13 cellular contexts compared by ENCODE assay signal in the genomic region with DNA sequence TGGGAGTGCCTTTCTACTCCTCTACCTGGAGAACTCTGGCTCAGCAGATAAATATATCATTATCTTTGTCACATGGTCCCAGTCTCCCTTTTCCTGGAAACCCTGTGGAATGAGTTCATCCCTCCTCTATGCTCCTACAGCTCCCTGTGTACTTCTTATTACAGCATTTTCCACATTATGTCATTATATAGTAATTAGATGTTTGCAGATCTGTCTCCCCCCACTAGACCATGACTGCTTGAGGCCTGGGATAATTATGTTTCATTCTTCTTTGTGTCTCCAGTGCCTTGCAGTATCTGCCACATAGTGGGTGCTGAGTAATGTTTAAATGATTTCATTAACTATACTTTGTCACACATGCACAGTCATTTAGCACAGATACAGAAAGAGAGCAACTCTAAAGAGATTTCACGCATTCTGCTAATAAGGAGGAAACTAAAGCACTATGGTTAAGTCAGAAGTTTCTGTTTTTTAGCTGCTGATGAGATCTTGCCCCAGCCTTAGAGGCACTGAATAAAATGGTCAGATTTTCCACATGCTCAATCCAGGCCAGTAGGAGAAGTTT.
DNase-seq lines count a peak whose midpoint lies in the region; ATAC-seq, FAIRE-seq and TF ChIP-seq lines count a peak whose summit lies in the region.
"Had no signal": no experiment of that assay in that cellular context is flagged by ENCODE, and none has a peak within 500 bp of the region (broad histone marks: within the 10 kb centered on the region; RNA-seq: fewer than 3 reads in every experiment).

No MANE protein-coding gene starts in this region.

- in situ Hi-C loops in K562 (cut with MboI) = no loop called here

- no peaks in the 10 kb centered on the region for H3K9me1 ChIP-seq in K562 (ENCODE audit: control insufficient read depth, insufficient read depth, low read length)

- no peaks in the 10 kb centered on the region for H3K79me2 ChIP-seq in K562 (ENCODE audit: control insufficient read depth, insufficient read depth, low read length)

- POLR2A ChIA-PET in K562 (lab: Yijun Ruan, JAX) = no interaction called here

- H3K4me1 Mint-ChIP-seq in activated T-cell treated with anti-CD3 and anti-CD28 coated beads, Interleukin-2, amount 50 U/mL, for 72 hours (ENCODE audit: low read depth) = peaks cover 14% of the 10 kb centered on the region

- peak overlapping the region; percentile 55 for H3K27ac Mint-ChIP-seq in activated T-cell treated with anti-CD3 and anti-CD28 coated beads, Interleukin-2, amount 50 U/mL, for 72 hours

- CTCF ChIA-PET in K562 (lab: Yijun Ruan, JAX; ENCODE audit: low intra/inter-chr PET ratio) = no interaction called here

- intact Hi-C loops in K562 (cut with micrococcal nuclease) = loop anchor here (5.0 to 10.0 kb wide), 4 partner anchors 67 to 835 kb away; partner anchors contain the start of gene DIAPH3

- no peaks in the 10 kb centered on the region for H4K20me1 ChIP-seq in K562 (replicated peaks; ENCODE audit: control insufficient read depth, insufficient read depth, low read length)

- H3K4me3 ChIP-seq in K562 = no peak overlapping the region
- H3K4me3 ChIP-seq: spleen, transverse colon had no signal

- H3K36me3 Mint-ChIP-seq in activated T-cell treated with anti-CD3 and anti-CD28 coated beads, Interleukin-2, amount 50 U/mL, for 72 hours (ENCODE audit: insufficient read depth in 2 of 2) = no peaks in the 10 kb centered on the region

- no peak for TF ChIP-seq POLR2A in K562 (conservative IDR thresholded peaks at IDR 0.05)

- no peak overlapping the region for H2AFZ ChIP-seq in K562 (ENCODE audit: low read depth, low read length)

- H3K36me3 ChIP-seq in K562 (ENCODE audit: control insufficient read depth, insufficient read depth, low read length) = no peaks in the 10 kb centered on the region
- H3K36me3 ChIP-seq: spleen, transverse colon had no signal

- TF ChIP-seq EP300 in K562 (IDR thresholded peaks at IDR 0.05; ENCODE audit: low read length) = peak; percentile 40

- H3K9me3 ChIP-seq in K562 (replicated peaks; ENCODE audit: control insufficient read depth, insufficient read depth, low read depth, low read length) = no peaks in the 10 kb centered on the region
- H3K9me3 ChIP-seq: spleen, transverse colon had no signal

- peak; percentile 66 to 77 for ATAC-seq in activated T-cell treated with anti-CD3 and anti-CD28 coated beads, Interleukin-2, amount 50 U/mL, for 72 hours (replicated peaks in 1 of 2)
- ATAC-seq in K562 (peak; percentile 60), GM21367 (IDR thresholded peaks at IDR 0.05; ENCODE audit: unreplicated experiment) (no peak), HG03378 (IDR thresholded peaks at IDR 0.05; ENCODE audit: unreplicated experiment) (no peak)
- ATAC-seq: HepG2, left lobe of liver had no signal

- no TSS peak for BruUV-seq in K562 (replicated peaks; lab: Mats Ljungman, UMichigan)

- H3K4me2 ChIP-seq in K562 (ENCODE audit: insufficient read depth, low read length) = peak overlapping the region; percentile 35

- no peak for DNase-seq in activated T-cell treated with anti-CD3 and anti-CD28 coated beads, Interleukin-2, amount 50 U/mL, for 72 hours
- no peak for DNase-seq in activated T-cell treated with anti-CD3 and anti-CD28 coated beads, Interleukin-2, amount 50 U/mL, for 1 hour
- DNase-seq in NCI-H1105 treated with DMSO at 0.1 percent for 48 hours (lab: John Stamatoyannopoulos, UW) (peak; percentile 73), K562 (ENCODE audit: extremely low read depth in 1 of 4, low spot score in 3 of 4) (peak in 2 of 4 experiments; percentile 20 to 55), cerebellum (ENCODE audit: low spot score) (no peak), NCI-H187 (lab: John Stamatoyannopoulos, UW) (no peak)
- DNase-seq: NCI-H2029 treated with DMSO at 0.1 percent for 48 hours, spleen, transverse colon had no signal

- peaks cover 2 to 32% of the 10 kb centered on the region in 2 experiments; a peak in 3 of 5 replicates for H3K4me1 ChIP-seq in K562 (replicated peaks in 1 of 2; ENCODE audit: control insufficient read depth in 2 of 2, insufficient read depth in 2 of 2, low read length in 2 of 2)
- H3K4me1 ChIP-seq: spleen, transverse colon had no signal

- H3K27me3 Mint-ChIP-seq in activated T-cell treated with anti-CD3 and anti-CD28 coated beads, Interleukin-2, amount 50 U/mL, for 72 hours (ENCODE audit: low read depth) = peaks cover 28% of the 10 kb centered on the region

- H3K9ac ChIP-seq in K562 (ENCODE audit: insufficient read depth in 1 of 2, low read depth in 2 of 2, low read length in 2 of 2) = no peak overlapping the region

- WGBS in K562 (ENCODE audit: insufficient coverage, low coverage, missing lambda C conversion rate) = 0% methylated on average over 1 of the region's 1 CpG

- no peaks in the 10 kb centered on the region for H3K27me3 ChIP-seq in K562 (ENCODE audit: control insufficient read depth in 2 of 2, insufficient read depth in 2 of 2, low read length in 2 of 2)
- H3K27me3 ChIP-seq: transverse colon had no signal

- H3K9me3 Mint-ChIP-seq in activated T-cell treated with anti-CD3 and anti-CD28 coated beads, Interleukin-2, amount 50 U/mL, for 72 hours = no peaks in the 10 kb centered on the region

- H3K4me3 Mint-ChIP-seq in activated T-cell treated with anti-CD3 and anti-CD28 coated beads, Interleukin-2, amount 50 U/mL, for 72 hours = peak overlapping the region in 1 of 2 donors; percentile 55

- no peak for TF ChIP-seq RAD21 in K562 (CRISPR knock-in tag; conservative IDR thresholded peaks at IDR 0.05 in 1 of 2, IDR thresholded peaks at IDR 0.05 in 1 of 2)

- peak; percentile 29 for FAIRE-seq in K562 (lab: Jason Lieb, UNC)
- FAIRE-seq: HepG2 had no signal

- TF ChIP-seq CTCF in K562 (IDR thresholded peaks at IDR 0.05 in 2 of 3, conservative IDR thresholded peaks at IDR 0.05 in 1 of 3; ENCODE audit: insufficient read depth in 2 of 3, low read depth in 1 of 3, low read length in 3 of 3) = no peak

- H3K27ac ChIP-seq in K562 (ENCODE audit: extremely low read depth, low read depth, low read length) = no peak overlapping the region; the same call in 2 of the 3 replicates
- H3K27ac ChIP-seq: spleen, transverse colon had no signal

TF ChIP-seq in K562, 482 proteins besides CTCF, POLR2A, EP300 and RAD21 (continues in another document):
- TF ChIP-seq YBX1 (IDR thresholded peaks at IDR 0.05) (no peak), FOXA1 (IDR thresholded peaks at IDR 0.05; ENCODE audit: borderline replicate concordance) (no peak), PHF8 (IDR thresholded peaks at IDR 0.05; ENCODE audit: borderline replicate concordance, low read length) (no peak), NFE2 (IDR thresholded peaks at IDR 0.05; ENCODE audit: low read depth) (peak; percentile 40; the same call in 1 of the 2 replicates), ZNF146 (CRISPR knock-in tag; IDR thresholded peaks at IDR 0.05; ENCODE audit: unreplicated experiment) (no peak), STAT5A (IDR thresholded peaks at IDR 0.05; ENCODE audit: borderline replicate concordance, low read length) (0 out of 2 replicates have a peak, but pooled peaks have one; percentile 19), ATF7 (IDR thresholded peaks at IDR 0.05) (peak; percentile 38), RERE (CRISPR knock-in tag; IDR thresholded peaks at IDR 0.05; ENCODE audit: borderline replicate concordance) (no peak), RBBP5 (IDR thresholded peaks at IDR 0.05; ENCODE audit: borderline replicate concordance, insufficient read depth, low read length, poor library complexity, severe bottlenecking) (no peak), FIP1L1 (IDR thresholded peaks at IDR 0.05; ENCODE audit: low read depth, low read length, poor library complexity, severe bottlenecking) (no peak), CBFB (CRISPR knock-in tag; IDR thresholded peaks at IDR 0.05) (no peak)

Comparison
In these comparisons a context has a peak if more than half of its experiments do, and no peak if none do; other contexts are left out.
1. ATAC-seq: peak in activated T-cell treated with anti-CD3 and anti-CD28 coated beads, Interleukin-2, amount 50 U/mL, for 72 hours (2 of 2) and K562 (single experiment); none in GM21367 (single experiment) and HG03378 (single experiment).